Comparison of ENCODE assay signal across 20 cellular contexts in genomic region chr6:135106611-135107010, GRCh38. TPM values are rescaled to one million over a fixed set of nuclear protein-coding genes. Genes with fewer than 3 reads are reported as not detected.
DNase-seq lines count a peak whose midpoint lies in the region; ATAC-seq, FAIRE-seq and TF ChIP-seq lines count a peak whose summit lies in the region.
"Had no signal": no experiment of that assay in that cellular context is flagged by ENCODE, and none has a peak within 500 bp of the region (broad histone marks: within the 10 kb centered on the region; RNA-seq: fewer than 3 reads in every experiment).

No MANE protein-coding gene starts in this region.

- peak overlapping the region in 6 of 11 experiments; percentile 10 to 67 (median 56); a peak in 10 of 22 replicates for H3K9ac ChIP-seq in BLaER1 treated with 17β-estradiol and CSF1 and Interleukin-3, amounts not matched to agents 10 nM and 100 nM
- H3K9ac ChIP-seq in DND-41 (ENCODE audit: low read depth, low read length): no peak overlapping the region
- no peak overlapping the region for H3K9ac ChIP-seq in kidney (ENCODE audit: low read length in 2 of 2)

- H2AFZ ChIP-seq in DND-41 (ENCODE audit: low read depth, low read length): no peak overlapping the region

- no peak for DNase-seq in DND-41
- peak; percentile 90 for DNase-seq in SK-MEL-5 (ENCODE audit: low read depth, low spot score)
- DNase-seq in kidney: peak; percentile 64
- no peak for DNase-seq in thyroid gland
- DNase-seq in activated CD8-positive, alpha-beta memory T cell treated with anti-CD3 and anti-CD28 coated beads, Interleukin-2, amount 50 U/mL, for 4 hours: no peak
- no peak for DNase-seq in KG1 (lab: John Stamatoyannopoulos, UW)
- no peak for DNase-seq in NCI-H345 (lab: John Stamatoyannopoulos, UW)
- DNase-seq: Calu3; CD4-positive, alpha-beta T cell; CD8-positive, alpha-beta memory T cell; COR-L47; DMS53; DMS79 treated with DMSO at 0.1 percent for 48 hours; GOT3; HFFc6 had no signal

- no peaks in the 10 kb centered on the region for H3K79me2 ChIP-seq in DND-41 (ENCODE audit: insufficient read depth, low read length)

- peaks cover 7 to 47% (median 25%) of the 10 kb centered on the region in 11 experiments; a peak in 18 of 22 replicates for H3K9me3 ChIP-seq in BLaER1 treated with 17β-estradiol and CSF1 and Interleukin-3, amounts not matched to agents 10 nM and 100 nM (replicated peaks in 1 of 11)
- H3K9me3 ChIP-seq in DND-41 (ENCODE audit: insufficient read depth, low read length, severe bottlenecking) (no peaks in the 10 kb centered on the region), kidney (ENCODE audit: control insufficient read depth in 1 of 2, low read length in 2 of 2) (no peaks in the 10 kb centered on the region), thyroid gland (no peaks in the 10 kb centered on the region)
- H3K9me3 ChIP-seq: HAP-1 had no signal

- WGBS in thyroid gland, 2 donors: 87% methylated on average over 11 of the region's 11 CpGs

- H3K4me2 ChIP-seq in BLaER1 treated with 17β-estradiol and CSF1 and Interleukin-3, amounts not matched to agents 10 nM and 100 nM: peak overlapping the region in 9 of 11 experiments; percentile 18 to 88 (median 67); a peak in 19 of 22 replicates
- H3K4me2 ChIP-seq in DND-41 (ENCODE audit: insufficient read depth, low read length): no peak overlapping the region

- intact Hi-C loops in kidney (cut with DNase I) (no loop called here), thyroid gland (cut with DNase I) (no loop called here)

- ATAC-seq in DND-41 (ENCODE audit: insufficient read depth, low read depth): no peak

- in situ Hi-C loops in SK-MEL-5 (cut with HindIII; ENCODE audit: low pct_unique_long_range_greater_than_20kb, low sequenced_read_pairs): no loop called here

- H4K20me1 ChIP-seq in BLaER1 treated with 17β-estradiol and CSF1 and Interleukin-3, amounts not matched to agents 10 nM and 100 nM: no peaks in the 10 kb centered on the region
- no peaks in the 10 kb centered on the region for H4K20me1 ChIP-seq in DND-41 (ENCODE audit: insufficient read depth, low read length)

- peak overlapping the region in 2 of 10 experiments; percentile 8 to 25; a peak in 3 of 20 replicates for H3K4me3 ChIP-seq in BLaER1 treated with 17β-estradiol and CSF1 and Interleukin-3, amounts not matched to agents 10 nM and 100 nM
- H3K4me3 ChIP-seq in DND-41 (ENCODE audit: low read depth in 1 of 2, low read length in 2 of 2): no peak overlapping the region
- H3K4me3 ChIP-seq in kidney (ENCODE audit: low read length in 2 of 2): no peak overlapping the region
- H3K4me3 ChIP-seq in thyroid gland (replicated peaks in 1 of 3): no peak overlapping the region
- H3K4me3 ChIP-seq: HAP-1 had no signal

- peaks cover 8 to 96% (median 73%) of the 10 kb centered on the region in 10 experiments; a peak in 18 of 20 replicates for H3K4me1 ChIP-seq in BLaER1 treated with 17β-estradiol and CSF1 and Interleukin-3, amounts not matched to agents 10 nM and 100 nM
- peaks cover 42% of the 10 kb centered on the region for H3K4me1 ChIP-seq in DND-41 (ENCODE audit: insufficient read depth, low read length)
- no peaks in the 10 kb centered on the region for H3K4me1 ChIP-seq in kidney (ENCODE audit: control insufficient read depth in 1 of 2, insufficient read depth in 1 of 2, low read depth in 1 of 2, low read length in 2 of 2)
- peaks cover 0 to 3% of the 10 kb centered on the region in 2 donors for H3K4me1 ChIP-seq in thyroid gland

- no peak for FAIRE-seq in kidney (lab: Jason Lieb, UNC)
- FAIRE-seq: G401.6, GM12892, H54 had no signal

- no peaks in the 10 kb centered on the region for H3K27me3 ChIP-seq in BLaER1 treated with 17β-estradiol and CSF1 and Interleukin-3, amounts not matched to agents 10 nM and 100 nM
- H3K27me3 ChIP-seq in DND-41 (ENCODE audit: insufficient read depth, low read length, poor library complexity): no peaks in the 10 kb centered on the region
- no peaks in the 10 kb centered on the region for H3K27me3 ChIP-seq in thyroid gland

- no peak for TF ChIP-seq CTCF in DND-41 (IDR thresholded peaks at IDR 0.05; ENCODE audit: borderline replicate concordance, extremely low read depth, low read length, poor library complexity, severe bottlenecking)
- TF ChIP-seq CTCF in kidney (IDR thresholded peaks at IDR 0.05; ENCODE audit: borderline replicate concordance, extremely low read depth, insufficient read depth): no peak
- no peak for TF ChIP-seq CTCF in thyroid gland (IDR thresholded peaks at IDR 0.05)

- H3K36me3 ChIP-seq in BLaER1 treated with 17β-estradiol and CSF1 and Interleukin-3, amounts not matched to agents 10 nM and 100 nM: no peaks in the 10 kb centered on the region; a peak in 2 of 22 replicates
- H3K36me3 ChIP-seq in DND-41 (ENCODE audit: insufficient read depth, low read length): no peaks in the 10 kb centered on the region
- H3K36me3 ChIP-seq in kidney (ENCODE audit: control insufficient read depth in 1 of 2, insufficient read depth in 2 of 2, low read length in 2 of 2): no peaks in the 10 kb centered on the region
- H3K36me3 ChIP-seq in thyroid gland: no peaks in the 10 kb centered on the region
- H3K36me3 ChIP-seq: HAP-1 had no signal

- H3K27ac ChIP-seq in BLaER1 treated with 17β-estradiol and CSF1 and Interleukin-3, amounts not matched to agents 10 nM and 100 nM: peak overlapping the region in 8 of 11 experiments; percentile 40 to 87 (median 73); a peak in 16 of 22 replicates
- H3K27ac ChIP-seq in DND-41 (ENCODE audit: low read length): 0 out of 2 replicates have a peak overlapping the region, but pooled peaks have one; percentile 14
- H3K27ac ChIP-seq in kidney (ENCODE audit: low read depth in 2 of 2, low read length in 2 of 2): no peak overlapping the region
- no peak overlapping the region for H3K27ac ChIP-seq in thyroid gland

- TF ChIP-seq POLR2A in thyroid gland (IDR thresholded peaks at IDR 0.05): no peak

RNA-seq across cellular contexts. Expression of gene HBS1L, which starts 52.0 kb away (rescaled TPM):
- total RNA-seq in SK-MEL-5 (2014; rRNA removed; shearing (Covaris generic)): 118 and 122 TPM in 2 replicates
- 65.6 and 66.4 TPM in 2 replicates for polyA plus RNA-seq in SK-MEL-5 (2015; cell fraction: cytosol; rRNA removed)
- 37.2 and 62.4 TPM in 2 replicates for polyA plus RNA-seq in SK-MEL-5 (2015; cell fraction: nucleus; rRNA removed)
- total RNA-seq in kidney (59.1 TPM), thyroid gland (10 to 100 TPM; 52.8 to 87.1 (median 70.7) TPM)
- 21.0 TPM for polyA plus RNA-seq in kidney (ENCODE audit: insufficient read depth, low read depth, low replicate concordance)

Comparison
In these comparisons a context has a peak if more than half of its experiments do, and no peak if none do; other contexts are left out.
1. H3K27ac ChIP-seq: peak in BLaER1 treated with 17β-estradiol and CSF1 and Interleukin-3, amounts not matched to agents 10 nM and 100 nM (8 of 11) and DND-41 (single experiment); none in kidney (0 of 2) and thyroid gland (0 of 3).
2. H3K9ac ChIP-seq: peak in BLaER1 treated with 17β-estradiol and CSF1 and Interleukin-3, amounts not matched to agents 10 nM and 100 nM (6 of 11); none in DND-41 (single experiment) and kidney (0 of 2).
3. DNase-seq: peak in SK-MEL-5 (single experiment) and kidney (single experiment); none in DND-41 (single experiment), thyroid gland (0 of 2), activated CD8-positive, alpha-beta memory T cell treated with anti-CD3 and anti-CD28 coated beads, Interleukin-2, amount 50 U/mL, for 4 hours (single experiment), KG1 (single experiment) and NCI-H345 (single experiment).